ENCODE assay signal across 9 cellular contexts in genomic region chr22:46537221-46537945, GRCh38. TPM values are rescaled to one million over a fixed set of nuclear protein-coding genes. Genes with fewer than 3 reads are reported as not detected.
DNase-seq lines count a peak whose midpoint lies in the region; ATAC-seq and TF ChIP-seq lines count a peak whose summit lies in the region.
"Had no signal": no experiment of that assay in that cellular context is flagged by ENCODE, and none has a peak within 500 bp of the region (broad histone marks: within the 10 kb centered on the region; RNA-seq: fewer than 3 reads in every experiment).

Gene CELSR1, minus strand, starts transcription at chr22:46537620. Its CDS starts 450 bp downstream, at chr22:46537170.

- no peak for TF ChIP-seq POLR2A in spleen (IDR thresholded peaks at IDR 0.05)

- WGBS in hepatocyte (ENCODE audit: low lambda C conversion rate, missing lambda C conversion rate): 0% methylated on average over 13 of the region's 102 CpGs
- 0 to 1% (median 0%) methylated on average over 24 to 102 of the region's 102 CpGs; no CpG with 5 or more reads in 2 of the 5 donors for WGBS in spleen, 5 donors

- H3K9me2 ChIP-seq in hepatocyte (replicated peaks; ENCODE audit: insufficient read depth): no peaks in the 10 kb centered on the region

- peak within 1 kb of the TSS; percentile 92 for H3K4me2 ChIP-seq in hepatocyte

- H3K36me3 ChIP-seq in HUES48 (ENCODE audit: control insufficient read depth, insufficient read depth, low read length) (peaks cover 20% of the 10 kb centered on the region; the same call in 1 of the 2 replicates), hepatocyte (replicated peaks; ENCODE audit: insufficient read depth, low read depth) (no peaks in the 10 kb centered on the region), spleen (no peaks in the 10 kb centered on the region)
- H3K36me3 ChIP-seq: neutrophil had no signal

- H3K4me3 ChIP-seq in HUES48 (ENCODE audit: low read depth, low read length): peak within 1 kb of the TSS; percentile 63
- H3K4me3 ChIP-seq in hepatocyte: peak within 1 kb of the TSS; percentile 77
- H3K4me3 ChIP-seq in spleen: peak within 1 kb of the TSS in 7 of 8 donors; percentile 33 to 72 (median 41)

- no peak for ATAC-seq in CD4-positive, alpha-beta T cell (ENCODE audit: poor library complexity)
- ATAC-seq in activated naive CD4-positive, alpha-beta T cell treated with anti-CD3 and anti-CD28 coated beads, Interleukin-2, amount 50 U/mL, for 72 hours: peak; percentile 25 to 47
- no peak for ATAC-seq in GM21825 (IDR thresholded peaks at IDR 0.05; ENCODE audit: unreplicated experiment)

- 0 out of 2 replicates have a peak, but pooled peaks cover 7% of the 10 kb centered on the region for H3K4me1 ChIP-seq in HUES48 (ENCODE audit: control insufficient read depth, insufficient read depth, low read length)
- H3K4me1 ChIP-seq in hepatocyte (ENCODE audit: insufficient read depth): peaks cover 11% of the 10 kb centered on the region
- H3K4me1 ChIP-seq in spleen: peaks cover 5 to 27% (median 16%) of the 10 kb centered on the region in 6 donors

- no peaks in the 10 kb centered on the region for H3K4me1 Mint-ChIP-seq in CD4-positive, alpha-beta T cell (ENCODE audit: low read depth)

- peak within 1 kb of the TSS; percentile 20 for H3K4me3 Mint-ChIP-seq in CD4-positive, alpha-beta T cell

- no peaks in the 10 kb centered on the region for H3K79me2 ChIP-seq in hepatocyte

- H2AFZ ChIP-seq in hepatocyte: peak within 1 kb of the TSS; percentile 64

- H3K27me3 Mint-ChIP-seq in CD4-positive, alpha-beta T cell: peaks cover 42% of the 10 kb centered on the region

- CTCF ChIA-PET in CD4-positive, alpha-beta T cell (lab: Charles Lee): interaction anchor here (1.0 kb wide), 1 partner anchor 421 kb away, joined by 4 read pairs; no protein-coding TSS in a partner anchor

- H4K20me1 ChIP-seq in hepatocyte (ENCODE audit: insufficient read depth, poor library complexity, severe bottlenecking): no peaks in the 10 kb centered on the region

- POLR2A ChIA-PET in CD4-positive, alpha-beta T cell (lab: Charles Lee): no interaction called here

- no peaks in the 10 kb centered on the region for H3K9me3 Mint-ChIP-seq in CD4-positive, alpha-beta T cell
- no peaks in the 10 kb centered on the region for H3K9me3 Mint-ChIP-seq in activated naive CD4-positive, alpha-beta T cell treated with anti-CD3 and anti-CD28 coated beads, Interleukin-2, amount 50 U/mL, for 72 hours

- DNase-seq in CD4-positive, alpha-beta T cell: no peak
- peak in 1 of 2 donors; percentile 24 for DNase-seq in activated naive CD4-positive, alpha-beta T cell treated with anti-CD3 and anti-CD28 coated beads, Interleukin-2, amount 50 U/mL, for 72 hours (ENCODE audit: low spot score in 2 of 2)
- DNase-seq in hepatocyte (ENCODE audit: low spot score): peak; percentile 80
- DNase-seq in spleen: no peak
- DNase-seq in cortex of kidney (lab: John Stamatoyannopoulos, UW): no peak
- DNase-seq in NCI-H2029 treated with DMSO at 0.1 percent for 48 hours (lab: John Stamatoyannopoulos, UW): no peak

- no peaks in the 10 kb centered on the region for H3K36me3 Mint-ChIP-seq in CD4-positive, alpha-beta T cell (ENCODE audit: low read depth)
- no peaks in the 10 kb centered on the region for H3K36me3 Mint-ChIP-seq in activated naive CD4-positive, alpha-beta T cell treated with anti-CD3 and anti-CD28 coated beads, Interleukin-2, amount 50 U/mL, for 72 hours

- intact Hi-C loops in CD4-positive, alpha-beta T cell (cut with DNase I, micrococcal nuclease): no loop called here
- intact Hi-C loops in spleen (cut with DNase I; ENCODE audit: low total_unique reads): no loop called here

- TF ChIP-seq CTCF in CD4-positive, alpha-beta T cell (IDR thresholded peaks at IDR 0.05): no peak
- TF ChIP-seq CTCF in hepatocyte (IDR thresholded peaks at IDR 0.05; ENCODE audit: poor library complexity) (no peak), spleen (IDR thresholded peaks at IDR 0.05 in 8 of 11, conservative IDR thresholded peaks at IDR 0.05 in 3 of 11) (no peak)

- no peak within 1 kb of the TSS for H3K27ac ChIP-seq in CD4-positive, alpha-beta T cell (ENCODE audit: low read depth, low read length)
- no peak within 1 kb of the TSS for H3K27ac ChIP-seq in HUES48 (ENCODE audit: low read depth, low read length)
- peak within 1 kb of the TSS; percentile 53 for H3K27ac ChIP-seq in hepatocyte
- H3K27ac ChIP-seq in spleen: peak within 1 kb of the TSS in 2 of 8 donors; percentile 1 to 48
- H3K27ac ChIP-seq: neutrophil had no signal

- H3K27me3 ChIP-seq in CD4-positive, alpha-beta T cell (ENCODE audit: control insufficient read depth, insufficient read depth, low read length): peaks cover 32% of the 10 kb centered on the region
- H3K27me3 ChIP-seq in HUES48 (ENCODE audit: control insufficient read depth, insufficient read depth, low read length): peaks cover 49% of the 10 kb centered on the region
- H3K27me3 ChIP-seq in hepatocyte: peaks cover 18% of the 10 kb centered on the region
- H3K27me3 ChIP-seq in spleen (replicated peaks in 1 of 7): peaks cover 0 to 83% (median 37%) of the 10 kb centered on the region in 7 donors

- H3K9me3 ChIP-seq in CD4-positive, alpha-beta T cell (ENCODE audit: control insufficient read depth, low read length): no peaks in the 10 kb centered on the region
- H3K9me3 ChIP-seq in HUES48 (ENCODE audit: control insufficient read depth, insufficient read depth, low read length): no peaks in the 10 kb centered on the region
- no peaks in the 10 kb centered on the region for H3K9me3 ChIP-seq in hepatocyte (ENCODE audit: low read depth)
- peaks cover 0 to 6% (median 0%) of the 10 kb centered on the region in 8 donors for H3K9me3 ChIP-seq in spleen
- H3K9me3 ChIP-seq: neutrophil had no signal

- no peak within 1 kb of the TSS for H3K27ac Mint-ChIP-seq in CD4-positive, alpha-beta T cell
- no peak within 1 kb of the TSS for H3K27ac Mint-ChIP-seq in activated naive CD4-positive, alpha-beta T cell treated with anti-CD3 and anti-CD28 coated beads, Interleukin-2, amount 50 U/mL, for 72 hours

- H3K9ac ChIP-seq in HUES48 (ENCODE audit: low read depth, low read length): peak within 1 kb of the TSS; percentile 56; the same call in 1 of the 2 replicates

RNA-seq across cellular contexts. Expression of gene CELSR1, which starts in this region (rescaled TPM):
- 1 to 10 TPM; 1.0 to 1.1 TPM for total RNA-seq in CD4-positive, alpha-beta T cell
- 1 to 10 TPM in 1 of 2 donors, under 1 TPM in 1; 0.54 to 1.1 TPM for total RNA-seq in activated naive CD4-positive, alpha-beta T cell treated with anti-CD3 and anti-CD28 coated beads, Interleukin-2, amount 50 U/mL, for 72 hours
- total RNA-seq in hepatocyte (5.8 and 8.7 TPM in 2 replicates), spleen (10 to 100 TPM in 2 of 7 donors, 1 to 10 TPM in 5; 4.3 to 12.7 (median 8.0) TPM)
- polyA plus RNA-seq in hepatocyte (3.0 and 4.9 TPM in 2 replicates), spleen (10 to 100 TPM in 2 of 3 donors, 1 to 10 TPM in 1; 8.2 to 13.1 (median 11.4) TPM)

Comparison
In these comparisons a context has a peak if more than half of its experiments do, and no peak if none do; other contexts are left out.
1. ATAC-seq: peak in activated naive CD4-positive, alpha-beta T cell treated with anti-CD3 and anti-CD28 coated beads, Interleukin-2, amount 50 U/mL, for 72 hours (2 of 2); none in CD4-positive, alpha-beta T cell (single experiment) and GM21825 (single experiment).
2. Peak in every context shown above with its lines, with median percentiles within 50 percentile points of each other: H3K4me3 ChIP-seq.